28 cellular contexts compared by ENCODE assay signal in genomic region chr10:74400186-74400585, GRCh38.
"Had no signal": no experiment of that assay in that cellular context is flagged by ENCODE, and none has a peak within 500 bp of the region (broad histone marks: within the 10 kb centered on the region; RNA-seq: fewer than 3 reads in every experiment).

No MANE protein-coding gene starts in this region.

- H3K4me3 Mint-ChIP-seq: stimulated activated effector memory CD8-positive, alpha-beta T cell treated with anti-CD3 and anti-CD28 coated beads, Interleukin-12 subunit alpha, Interleukin-12 subunit beta, amount 100 ng/mL, for 72 hours; stimulated activated memory B cell treated with anti-CD40 and anti-IgM and Interleukin-4, amounts not matched to agents 10 μg/mL and 1 μg/mL and 100 μg/mL, for 72 hours; stimulated activated naive B cell treated with anti-CD40 and anti-IgM and Interleukin-4, amounts not matched to agents 10 μg/mL and 1 μg/mL and 100 μg/mL, for 72 hours; stimulated activated naive CD8-positive, alpha-beta T cell treated with anti-CD3 and anti-CD28 coated beads, Interleukin-15, Interleukin-2, amounts not matched to agents 100 ng/mL and 50 ng/mL, for 24 hours; type B pancreatic cell had no signal

- ATAC-seq: stimulated activated effector memory CD8-positive, alpha-beta T cell treated with anti-CD3 and anti-CD28 coated beads, Interleukin-12 subunit alpha, Interleukin-12 subunit beta, amount 100 ng/mL, for 72 hours; stimulated activated memory B cell treated with anti-CD40 and anti-IgM and Interleukin-4, amounts not matched to agents 10 μg/mL and 1 μg/mL and 100 μg/mL, for 72 hours; stimulated activated naive B cell treated with anti-CD40 and anti-IgM and Interleukin-4, amounts not matched to agents 10 μg/mL and 1 μg/mL and 100 μg/mL, for 72 hours; stimulated activated naive CD8-positive, alpha-beta T cell treated with anti-CD3 and anti-CD28 coated beads, Interleukin-15, Interleukin-2, amounts not matched to agents 100 U/mL and 50 U/mL, for 24 hours; upper lobe of right lung had no signal

- H3K9me3 Mint-ChIP-seq: stimulated activated naive CD8-positive, alpha-beta T cell treated with anti-CD3 and anti-CD28 coated beads, Interleukin-15, Interleukin-2, amounts not matched to agents 100 ng/mL and 50 ng/mL, for 24 hours had no signal

- H3K27me3 ChIP-seq: stomach, suprapubic skin, testis, thyroid gland, tibial artery, tibial nerve, transverse colon, upper lobe of left lung, upper lobe of right lung, uterus, vagina had no signal

- FAIRE-seq: urothelium cell line had no signal

- H3K27ac Mint-ChIP-seq: stimulated activated effector memory CD8-positive, alpha-beta T cell treated with anti-CD3 and anti-CD28 coated beads, Interleukin-12 subunit alpha, Interleukin-12 subunit beta, amount 100 ng/mL, for 72 hours; stimulated activated memory B cell treated with anti-CD40 and anti-IgM and Interleukin-4, amounts not matched to agents 10 μg/mL and 1 μg/mL and 100 μg/mL, for 72 hours; stimulated activated naive B cell treated with anti-CD40 and anti-IgM and Interleukin-4, amounts not matched to agents 10 μg/mL and 1 μg/mL and 100 μg/mL, for 72 hours; stimulated activated naive CD8-positive, alpha-beta T cell treated with anti-CD3 and anti-CD28 coated beads, Interleukin-15, Interleukin-2, amounts not matched to agents 100 ng/mL and 50 ng/mL, for 24 hours; type B pancreatic cell had no signal

- H3K27ac ChIP-seq: stomach, suprapubic skin, testis, thoracic aorta, thyroid gland, tibial artery, tibial nerve, transverse colon, upper lobe of left lung, upper lobe of right lung, uterus, vagina had no signal

- H3K4me1 ChIP-seq: stomach, suprapubic skin, testis, thyroid gland, tibial artery, tibial nerve, transverse colon, upper lobe of left lung, upper lobe of right lung, uterus, vagina had no signal

- H3K36me3 ChIP-seq: thoracic aorta, thyroid gland, transverse colon, upper lobe of left lung, upper lobe of right lung, uterus had no signal

- H3K27me3 Mint-ChIP-seq: stimulated activated memory B cell treated with anti-CD40 and anti-IgM and Interleukin-4, amounts not matched to agents 10 μg/mL and 1 μg/mL and 100 μg/mL, for 72 hours; stimulated activated naive B cell treated with anti-CD40 and anti-IgM and Interleukin-4, amounts not matched to agents 10 μg/mL and 1 μg/mL and 100 μg/mL, for 72 hours; stimulated activated naive CD8-positive, alpha-beta T cell treated with anti-CD3 and anti-CD28 coated beads, Interleukin-15, Interleukin-2, amounts not matched to agents 100 ng/mL and 50 ng/mL, for 24 hours; type B pancreatic cell had no signal

- H3K4me1 Mint-ChIP-seq: stimulated activated effector memory CD8-positive, alpha-beta T cell treated with anti-CD3 and anti-CD28 coated beads, Interleukin-12 subunit alpha, Interleukin-12 subunit beta, amount 100 ng/mL, for 72 hours; stimulated activated memory B cell treated with anti-CD40 and anti-IgM and Interleukin-4, amounts not matched to agents 10 μg/mL and 1 μg/mL and 100 μg/mL, for 72 hours had no signal

- H3K4me3 ChIP-seq: stomach, suprapubic skin, testis, thoracic aorta, thyroid gland, tibial artery, tibial nerve, transverse colon, upper lobe of left lung, upper lobe of right lung, uterus, vagina had no signal

- DNase-seq: stimulated activated CD4-positive, alpha-beta T cell treated with anti-CD3 and anti-CD28 coated beads, Interleukin-2, amount 100 ng/mL, for 48 hours; stimulated activated CD4-positive, alpha-beta T cell treated with anti-CD3 and anti-CD28 coated beads, Interleukin-4, amount 100 ng/mL, for 1 hour; stimulated activated CD4-positive, alpha-beta T cell treated with anti-CD3 and anti-CD28 coated beads, Interleukin-4, amount 100 ng/mL, for 24 hours; stimulated activated CD4-positive, alpha-beta T cell treated with anti-CD3 and anti-CD28 coated beads, Interleukin-4, amount 100 ng/mL, for 4 hours; stimulated activated CD8-positive, alpha-beta memory T cell treated with anti-CD3 and anti-CD28 coated beads, Interleukin-4, amount 100 ng/mL, for 48 hours; stimulated activated naive B cell treated with anti-CD40 and anti-IgM and Interleukin-4, amounts not matched to agents 10 μg/mL and 1 μg/mL and 100 μg/mL, for 72 hours; stimulated activated naive CD4-positive, alpha-beta T cell; stimulated activated naive CD4-positive, alpha-beta T cell treated with Interleukin-2 at 50 U/mL for 16 hours; stimulated activated naive CD8-positive, alpha-beta T cell treated with anti-CD3 and anti-CD28 coated beads, Interleukin-15, Interleukin-2, amounts not matched to agents 100 U/mL and 50 U/mL, for 24 hours; stomach; substantia nigra; testis; thyroid gland; tibial artery; transverse colon; trophoblast cell; upper lobe of left lung; upper lobe of right lung; uterus had no signal

- H3K9me3 ChIP-seq: suprapubic skin, testis, thoracic aorta, thyroid gland, upper lobe of left lung, upper lobe of right lung, uterus had no signal
